In the genomic region with DNA sequence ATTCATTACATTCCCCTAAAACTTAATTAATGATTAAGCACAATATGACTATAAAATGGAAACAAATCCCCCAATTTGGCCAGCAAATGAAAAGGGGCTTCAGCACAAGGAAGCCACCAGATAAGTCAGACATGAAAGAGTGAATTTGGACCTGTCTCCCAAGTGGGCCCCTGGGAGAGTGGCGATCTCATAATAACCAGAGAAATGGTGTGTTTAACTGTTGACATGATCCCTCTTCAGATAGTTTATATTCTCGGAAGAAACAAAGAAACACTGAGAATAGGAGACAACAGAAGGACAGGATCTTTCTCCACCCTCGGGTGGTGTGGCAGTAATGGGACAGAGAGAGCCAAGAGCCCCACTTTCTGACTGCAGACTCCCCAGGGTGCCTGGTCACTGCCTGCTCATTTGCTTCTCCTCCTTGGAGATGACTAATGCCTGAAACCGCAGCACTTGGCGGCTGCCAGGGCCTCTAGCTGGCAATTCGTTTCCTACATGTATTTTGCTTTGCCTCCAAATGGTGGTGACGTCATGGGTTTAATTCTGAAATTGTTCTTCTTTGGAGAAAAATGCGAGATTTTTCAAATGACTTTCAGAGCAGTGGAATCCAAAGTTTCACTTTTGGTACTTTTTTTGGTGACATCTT, we compare ENCODE assay signal across 9 cellular contexts. TPM values are rescaled to one million over a fixed set of nuclear protein-coding genes. Genes with fewer than 3 reads are reported as not detected.
DNase-seq lines count a peak whose midpoint lies in the region; ATAC-seq and TF ChIP-seq lines count a peak whose summit lies in the region.
"Had no signal": no experiment of that assay in that cellular context is flagged by ENCODE, and none has a peak within 500 bp of the region (broad histone marks: within the 10 kb centered on the region; RNA-seq: fewer than 3 reads in every experiment).

No MANE protein-coding gene starts in this region.

- POLR2A ChIA-PET in HEK293 (lab: Yijun Ruan, JAX), result interaction anchor here (1.0 kb wide), 1 partner anchor 143 kb away, joined by 3 read pairs; no protein-coding TSS in a partner anchor

- in situ Hi-C loops in ACHN (cut with HindIII; ENCODE audit: low pct_ligation_motif_present, low pct_unique_long_range_greater_than_20kb, low sequenced_read_pairs), result no loop called here

- TF ChIP-seq CTCF in HEK293 (tag by site-specific recombination; IDR thresholded peaks at IDR 0.05) (no peak), uterus (IDR thresholded peaks at IDR 0.05) (no peak)

- CTCF ChIA-PET in HEK293 (lab: Yijun Ruan, JAX), result no interaction called here

- no peaks in the 10 kb centered on the region for H3K36me3 ChIP-seq in HEK293 (ENCODE audit: control insufficient read depth in 2 of 2, insufficient read depth in 1 of 2, low read length in 2 of 2)
- H3K36me3 ChIP-seq in SK-N-MC (ENCODE audit: insufficient read depth, low read length), result no peaks in the 10 kb centered on the region
- H3K36me3 ChIP-seq in uterus, result no peaks in the 10 kb centered on the region

- H3K27ac ChIP-seq in HEK293 (ENCODE audit: extremely low read depth, low read depth, low read length) (no peak overlapping the region), SK-N-MC (no peak overlapping the region), uterus (no peak overlapping the region)

- H3K9me3 ChIP-seq in HEK293 (ENCODE audit: control insufficient read depth, insufficient read depth, low read depth, low read length), result no peaks in the 10 kb centered on the region
- no peaks in the 10 kb centered on the region for H3K9me3 ChIP-seq in SK-N-MC (ENCODE audit: low read depth, low read length)
- no peaks in the 10 kb centered on the region for H3K9me3 ChIP-seq in uterus

- H3K27me3 ChIP-seq in uterus, result no peaks in the 10 kb centered on the region

- H3K4me3 ChIP-seq in HEK293 (ENCODE audit: low read depth, low read length) (no peak overlapping the region), SK-N-MC (peak overlapping the region; percentile 37), uterus (no peak overlapping the region)

- ATAC-seq in GM18909 (IDR thresholded peaks at IDR 0.05; ENCODE audit: poor library complexity, unreplicated experiment) (no peak), GM21786 (IDR thresholded peaks at IDR 0.05; ENCODE audit: unreplicated experiment) (no peak)

- intact Hi-C loops in uterus (cut with DNase I; ENCODE audit: low total_unique reads), result no loop called here

- H3K9ac ChIP-seq in SK-N-MC (ENCODE audit: insufficient read length), result no peak overlapping the region

- peaks cover 10% of the 10 kb centered on the region for H3K4me1 ChIP-seq in HEK293 (ENCODE audit: control insufficient read depth, insufficient read depth, low read length)
- no peaks in the 10 kb centered on the region for H3K4me1 ChIP-seq in uterus

- no peak for TF ChIP-seq POLR2A in uterus (IDR thresholded peaks at IDR 0.05)

- peak; percentile 95 for DNase-seq in ACHN
- peak; percentile 44 for DNase-seq in SK-N-MC (ENCODE audit: low read depth, low spot score)
- DNase-seq in fibroblast of the conjunctiva (ENCODE audit: low read depth), result peak; percentile 83
- no peak for DNase-seq in uterus
- DNase-seq in putamen (ENCODE audit: low spot score), result no peak
- DNase-seq: stimulated activated naive B cell treated with anti-CD40 and anti-IgM and Interleukin-4, amounts not matched to agents 10 μg/mL and 1 μg/mL and 100 μg/mL, for 72 hours had no signal

TF ChIP-seq in HEK293, 187 proteins besides CTCF, POLR2A, EP300 and RAD21 (continues in another document):
- TF ChIP-seq, protein P1, sequence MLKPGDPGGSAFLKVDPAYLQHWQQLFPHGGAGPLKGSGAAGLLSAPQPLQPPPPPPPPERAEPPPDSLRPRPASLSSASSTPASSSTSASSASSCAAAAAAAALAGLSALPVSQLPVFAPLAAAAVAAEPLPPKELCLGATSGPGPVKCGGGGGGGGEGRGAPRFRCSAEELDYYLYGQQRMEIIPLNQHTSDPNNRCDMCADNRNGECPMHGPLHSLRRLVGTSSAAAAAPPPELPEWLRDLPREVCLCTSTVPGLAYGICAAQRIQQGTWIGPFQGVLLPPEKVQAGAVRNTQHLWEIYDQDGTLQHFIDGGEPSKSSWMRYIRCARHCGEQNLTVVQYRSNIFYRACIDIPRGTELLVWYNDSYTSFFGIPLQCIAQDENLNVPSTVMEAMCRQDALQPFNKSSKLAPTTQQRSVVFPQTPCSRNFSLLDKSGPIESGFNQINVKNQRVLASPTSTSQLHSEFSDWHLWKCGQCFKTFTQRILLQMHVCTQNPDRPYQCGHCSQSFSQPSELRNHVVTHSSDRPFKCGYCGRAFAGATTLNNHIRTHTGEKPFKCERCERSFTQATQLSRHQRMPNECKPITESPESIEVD (tag by site-specific recombination; IDR thresholded peaks at IDR 0.05), result peak; percentile 37
- TF ChIP-seq ZNF19 (tag by site-specific recombination; IDR thresholded peaks at IDR 0.05; ENCODE audit: low read depth) (no peak), ZNF768 (tag by site-specific recombination; IDR thresholded peaks at IDR 0.05) (no peak), ZSCAN23 (tag by site-specific recombination; IDR thresholded peaks at IDR 0.05) (no peak), ZNF354C (tag by site-specific recombination; IDR thresholded peaks at IDR 0.05; ENCODE audit: borderline replicate concordance, low read depth) (no peak), ZBTB21 (tag by site-specific recombination; IDR thresholded peaks at IDR 0.05) (peak; percentile 91), ZNF791 (tag by site-specific recombination; IDR thresholded peaks at IDR 0.05) (no peak), SETDB1 (IDR thresholded peaks at IDR 0.05; ENCODE audit: insufficient read length, low read length) (no peak), OSR2 (tag by site-specific recombination; IDR thresholded peaks at IDR 0.05) (peak; percentile 55), BCL11A (tag by site-specific recombination; IDR thresholded peaks at IDR 0.05; ENCODE audit: low read depth) (no peak), ZNF37A (tag by site-specific recombination; IDR thresholded peaks at IDR 0.05) (no peak), ZNF138 (tag by site-specific recombination; IDR thresholded peaks at IDR 0.05; ENCODE audit: borderline replicate concordance) (no peak), ZNF514 (tag by site-specific recombination; IDR thresholded peaks at IDR 0.05) (no peak)
- TF ChIP-seq, protein P2, sequence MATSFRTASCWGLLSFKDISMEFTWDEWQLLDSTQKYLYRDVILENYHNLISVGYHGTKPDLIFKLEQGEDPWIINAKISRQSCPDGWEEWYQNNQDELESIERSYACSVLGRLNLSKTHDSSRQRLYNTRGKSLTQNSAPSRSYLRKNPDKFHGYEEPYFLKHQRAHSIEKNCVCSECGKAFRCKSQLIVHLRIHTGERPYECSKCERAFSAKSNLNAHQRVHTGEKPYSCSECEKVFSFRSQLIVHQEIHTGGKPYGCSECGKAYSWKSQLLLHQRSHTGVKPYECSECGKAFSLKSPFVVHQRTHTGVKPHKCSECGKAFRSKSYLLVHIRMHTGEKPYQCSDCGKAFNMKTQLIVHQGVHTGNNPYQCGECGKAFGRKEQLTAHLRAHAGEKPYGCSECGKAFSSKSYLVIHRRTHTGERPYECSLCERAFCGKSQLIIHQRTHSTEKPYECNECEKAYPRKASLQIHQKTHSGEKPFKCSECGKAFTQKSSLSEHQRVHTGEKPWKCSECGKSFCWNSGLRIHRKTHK (tag by site-specific recombination; IDR thresholded peaks at IDR 0.05), result no peak
- TF ChIP-seq, protein P3, sequence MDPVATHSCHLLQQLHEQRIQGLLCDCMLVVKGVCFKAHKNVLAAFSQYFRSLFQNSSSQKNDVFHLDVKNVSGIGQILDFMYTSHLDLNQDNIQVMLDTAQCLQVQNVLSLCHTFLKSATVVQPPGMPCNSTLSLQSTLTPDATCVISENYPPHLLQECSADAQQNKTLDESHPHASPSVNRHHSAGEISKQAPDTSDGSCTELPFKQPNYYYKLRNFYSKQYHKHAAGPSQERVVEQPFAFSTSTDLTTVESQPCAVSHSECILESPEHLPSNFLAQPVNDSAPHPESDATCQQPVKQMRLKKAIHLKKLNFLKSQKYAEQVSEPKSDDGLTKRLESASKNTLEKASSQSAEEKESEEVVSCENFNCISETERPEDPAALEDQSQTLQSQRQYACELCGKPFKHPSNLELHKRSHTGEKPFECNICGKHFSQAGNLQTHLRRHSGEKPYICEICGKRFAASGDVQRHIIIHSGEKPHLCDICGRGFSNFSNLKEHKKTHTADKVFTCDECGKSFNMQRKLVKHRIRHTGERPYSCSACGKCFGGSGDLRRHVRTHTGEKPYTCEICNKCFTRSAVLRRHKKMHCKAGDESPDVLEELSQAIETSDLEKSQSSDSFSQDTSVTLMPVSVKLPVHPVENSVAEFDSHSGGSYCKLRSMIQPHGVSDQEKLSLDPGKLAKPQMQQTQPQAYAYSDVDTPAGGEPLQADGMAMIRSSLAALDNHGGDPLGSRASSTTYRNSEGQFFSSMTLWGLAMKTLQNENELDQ (tag by site-specific recombination; IDR thresholded peaks at IDR 0.05; ENCODE audit: low read depth), result no peak
- TF ChIP-seq, protein P4, sequence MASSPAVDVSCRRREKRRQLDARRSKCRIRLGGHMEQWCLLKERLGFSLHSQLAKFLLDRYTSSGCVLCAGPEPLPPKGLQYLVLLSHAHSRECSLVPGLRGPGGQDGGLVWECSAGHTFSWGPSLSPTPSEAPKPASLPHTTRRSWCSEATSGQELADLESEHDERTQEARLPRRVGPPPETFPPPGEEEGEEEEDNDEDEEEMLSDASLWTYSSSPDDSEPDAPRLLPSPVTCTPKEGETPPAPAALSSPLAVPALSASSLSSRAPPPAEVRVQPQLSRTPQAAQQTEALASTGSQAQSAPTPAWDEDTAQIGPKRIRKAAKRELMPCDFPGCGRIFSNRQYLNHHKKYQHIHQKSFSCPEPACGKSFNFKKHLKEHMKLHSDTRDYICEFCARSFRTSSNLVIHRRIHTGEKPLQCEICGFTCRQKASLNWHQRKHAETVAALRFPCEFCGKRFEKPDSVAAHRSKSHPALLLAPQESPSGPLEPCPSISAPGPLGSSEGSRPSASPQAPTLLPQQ (tag by site-specific recombination; IDR thresholded peaks at IDR 0.05), result 0 out of 2 replicates have a peak, but pooled peaks have one; percentile 49
- TF ChIP-seq, protein P5, sequence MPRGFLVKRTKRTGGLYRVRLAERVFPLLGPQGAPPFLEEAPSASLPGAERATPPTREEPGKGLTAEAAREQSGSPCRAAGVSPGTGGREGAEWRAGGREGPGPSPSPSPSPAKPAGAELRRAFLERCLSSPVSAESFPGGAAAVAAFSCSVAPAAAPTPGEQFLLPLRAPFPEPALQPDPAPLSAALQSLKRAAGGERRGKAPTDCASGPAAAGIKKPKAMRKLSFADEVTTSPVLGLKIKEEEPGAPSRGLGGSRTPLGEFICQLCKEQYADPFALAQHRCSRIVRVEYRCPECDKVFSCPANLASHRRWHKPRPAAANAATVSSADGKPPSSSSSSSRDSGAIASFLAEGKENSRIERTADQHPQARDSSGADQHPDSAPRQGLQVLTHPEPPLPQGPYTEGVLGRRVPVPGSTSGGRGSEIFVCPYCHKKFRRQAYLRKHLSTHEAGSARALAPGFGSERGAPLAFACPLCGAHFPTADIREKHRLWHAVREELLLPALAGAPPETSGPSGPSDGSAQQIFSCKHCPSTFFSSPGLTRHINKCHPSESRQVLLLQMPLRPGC (tag by site-specific recombination; IDR thresholded peaks at IDR 0.05), result no peak

RNA-seq across cellular contexts. Expression of a gene that starts 46.4 kb away (rescaled TPM):
- 1 to 10 TPM in 1 of 4 donors, not detected in 3; 1.3 TPM for total RNA-seq in uterus

Comparison
In these comparisons a context has a peak if more than half of its experiments do, and no peak if none do; other contexts are left out.
1. DNase-seq: peak in ACHN (single experiment), SK-N-MC (single experiment) and fibroblast of the conjunctiva (single experiment); none in uterus (0 of 2) and putamen (single experiment).